ENCODE assay signal across 8 cellular contexts in the genomic region with DNA sequence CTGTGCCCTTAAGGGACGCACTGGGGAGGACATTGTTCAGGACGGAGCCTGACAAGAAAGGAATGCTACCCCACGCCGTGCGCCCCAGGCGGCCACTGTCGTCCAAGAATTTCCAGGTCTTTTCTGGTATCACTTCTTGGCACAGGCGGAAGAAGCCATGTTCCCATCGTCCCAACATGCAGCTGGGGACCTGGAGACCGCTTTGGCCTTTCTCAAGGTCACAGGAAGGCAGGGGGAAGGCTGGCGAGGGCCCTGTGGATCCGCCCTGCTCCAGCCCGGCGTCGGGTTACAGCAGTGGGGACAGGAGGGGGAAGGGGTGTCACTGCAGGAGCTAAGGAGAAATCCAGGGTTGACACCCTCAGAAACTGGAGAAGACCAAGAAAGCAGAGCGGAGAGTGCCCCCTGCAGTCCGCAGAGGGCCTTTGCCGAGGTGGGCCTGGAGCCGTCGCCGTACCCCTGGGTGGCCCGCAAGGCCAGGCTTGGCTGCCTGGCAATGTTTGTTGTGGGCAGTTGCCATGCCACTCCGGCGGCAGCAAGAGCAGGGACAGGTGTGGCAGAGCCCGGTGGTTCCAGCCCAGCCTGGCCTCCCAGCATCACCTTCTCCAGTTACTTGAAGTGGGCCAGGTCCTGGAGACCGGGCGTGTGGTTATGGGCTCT.
DNase-seq lines count a peak whose midpoint lies in the region; ATAC-seq and TF ChIP-seq lines count a peak whose summit lies in the region.

No MANE protein-coding gene starts in this region.

- TF ChIP-seq POLR2A in esophagus squamous epithelium (IDR thresholded peaks at IDR 0.05) = no peak

- peaks cover 3% of the 10 kb centered on the region for H3K9me3 Mint-ChIP-seq in activated CD8-positive, alpha-beta memory T cell treated with anti-CD3 and anti-CD28 coated beads, Interleukin-2, amount 10 ng/mL, durations not matched to agents 7 days and 5 days (ENCODE audit: low read depth)
- no peaks in the 10 kb centered on the region for H3K9me3 Mint-ChIP-seq in type B pancreatic cell

- WGBS in esophagus squamous epithelium, 2 donors = 66 to 86% methylated on average over 7 to 22 of the region's 27 CpGs

- no peaks in the 10 kb centered on the region for H3K9me3 ChIP-seq in esophagus squamous epithelium

- CTCF ChIA-PET in activated CD8-positive, alpha-beta memory T cell treated with anti-CD3 and anti-CD28 coated beads, Interleukin-2, amount 10 ng/mL, durations not matched to agents 7 days and 5 days (lab: Charles Lee) = no interaction called here

- H3K4me3 ChIP-seq in esophagus squamous epithelium = no peak overlapping the region

- no peaks in the 10 kb centered on the region for H3K36me3 Mint-ChIP-seq in activated CD8-positive, alpha-beta memory T cell treated with anti-CD3 and anti-CD28 coated beads, Interleukin-2, amount 10 ng/mL, durations not matched to agents 7 days and 5 days
- no peaks in the 10 kb centered on the region for H3K36me3 Mint-ChIP-seq in type B pancreatic cell

- no peaks in the 10 kb centered on the region for H3K4me1 Mint-ChIP-seq in activated CD8-positive, alpha-beta memory T cell treated with anti-CD3 and anti-CD28 coated beads, Interleukin-2, amount 10 ng/mL, durations not matched to agents 7 days and 5 days
- H3K4me1 Mint-ChIP-seq in type B pancreatic cell (ENCODE audit: unreplicated experiment) = peaks cover 12% of the 10 kb centered on the region

- no peaks in the 10 kb centered on the region for H3K27me3 ChIP-seq in esophagus squamous epithelium

- H3K4me3 Mint-ChIP-seq in activated CD8-positive, alpha-beta memory T cell treated with anti-CD3 and anti-CD28 coated beads, Interleukin-2, amount 10 ng/mL, durations not matched to agents 7 days and 5 days = no peak overlapping the region
- H3K4me3 Mint-ChIP-seq in type B pancreatic cell = no peak overlapping the region

- peaks cover 3% of the 10 kb centered on the region for H3K27me3 Mint-ChIP-seq in activated CD8-positive, alpha-beta memory T cell treated with anti-CD3 and anti-CD28 coated beads, Interleukin-2, amount 10 ng/mL, durations not matched to agents 7 days and 5 days
- H3K27me3 Mint-ChIP-seq in type B pancreatic cell = peaks cover 5% of the 10 kb centered on the region

- H3K36me3 ChIP-seq in esophagus squamous epithelium = no peaks in the 10 kb centered on the region

- H3K27ac Mint-ChIP-seq in activated CD8-positive, alpha-beta memory T cell treated with anti-CD3 and anti-CD28 coated beads, Interleukin-2, amount 10 ng/mL, durations not matched to agents 7 days and 5 days = no peak overlapping the region
- no peak overlapping the region for H3K27ac Mint-ChIP-seq in type B pancreatic cell

- peak; percentile 63 for TF ChIP-seq CTCF in type B pancreatic cell (conservative IDR thresholded peaks at IDR 0.05)
- peak in 2 of 6 experiments; percentile 11 to 12 for TF ChIP-seq CTCF in esophagus squamous epithelium (IDR thresholded peaks at IDR 0.05)

- intact Hi-C loops in esophagus squamous epithelium (cut with DNase I) = no loop called here

- DNase-seq in activated CD8-positive, alpha-beta memory T cell treated with anti-CD3 and anti-CD28 coated beads, Interleukin-2, amount 50 U/mL, for 4 hours = peak; percentile 14
- DNase-seq in activated CD8-positive, alpha-beta memory T cell treated with anti-CD3 and anti-CD28 coated beads, Interleukin-2, amount 10 ng/mL, durations not matched to agents 7 days and 5 days = no peak
- peak; percentile 56 for DNase-seq in SHP77 treated with DMSO at 0.1 percent for 48 hours (lab: John Stamatoyannopoulos, UW)
- DNase-seq in iPS DF 19.7 (ENCODE audit: low read depth, low spot score) = peak; percentile 78
- DNase-seq in type B pancreatic cell (ENCODE audit: extremely low spot score, unreplicated experiment) = no peak
- no peak for DNase-seq in cerebellum (ENCODE audit: low spot score)
- DNase-seq in esophagus squamous epithelium (lab: John Stamatoyannopoulos, UW) = no peak

- no peak for ATAC-seq in activated CD8-positive, alpha-beta memory T cell treated with anti-CD3 and anti-CD28 coated beads, Interleukin-2, amount 10 ng/mL, durations not matched to agents 7 days and 5 days
- no peak for ATAC-seq in HG02884 (IDR thresholded peaks at IDR 0.05; ENCODE audit: unreplicated experiment)

- H3K27ac ChIP-seq in esophagus squamous epithelium = no peak overlapping the region

- H3K4me1 ChIP-seq in esophagus squamous epithelium = peaks cover 3 to 11% (median 5%) of the 10 kb centered on the region in 3 donors

Comparison
In these comparisons a context has a peak if more than half of its experiments do, and no peak if none do; other contexts are left out.
1. DNase-seq: peak in activated CD8-positive, alpha-beta memory T cell treated with anti-CD3 and anti-CD28 coated beads, Interleukin-2, amount 50 U/mL, for 4 hours (single experiment), SHP77 treated with DMSO at 0.1 percent for 48 hours (single experiment) and iPS DF 19.7 (single experiment); none in activated CD8-positive, alpha-beta memory T cell treated with anti-CD3 and anti-CD28 coated beads, Interleukin-2, amount 10 ng/mL, durations not matched to agents 7 days and 5 days (single experiment), type B pancreatic cell (single experiment), cerebellum (single experiment) and esophagus squamous epithelium (single experiment).